ENCODE assay signal across 14 cellular contexts in genomic region chr10:22552888-22553378, GRCh38.
A peak's percentile ranks its signal among the peaks of the same experiment; 100 is the strongest.
DNase-seq lines count a peak whose midpoint lies in the region; ATAC-seq lines count a peak whose summit lies in the region.
"Had no signal": no experiment of that assay in that cellular context is flagged by ENCODE, and none has a peak within 500 bp of the region (broad histone marks: within the 10 kb centered on the region; RNA-seq: fewer than 3 reads in every experiment).

No MANE protein-coding gene starts in this region.

- H3K36me3 ChIP-seq in skeletal muscle satellite cell (ENCODE audit: insufficient read depth, low read length): no peaks in the 10 kb centered on the region

- peak; percentile 10 to 82 (median 43) for DNase-seq in NCI-H1417 (lab: John Stamatoyannopoulos, UW)
- no peak for DNase-seq in NCI-H1417 treated with DMSO at 0.1 percent for 48 hours (lab: John Stamatoyannopoulos, UW)
- peak; percentile 57 for DNase-seq in NCI-H69 (lab: John Stamatoyannopoulos, UW)
- peak; percentile 14 for DNase-seq in fibroblast of peridontal ligament (ENCODE audit: extremely low read depth)
- no peak for DNase-seq in NCI-H1436 (lab: John Stamatoyannopoulos, UW)
- no peak for DNase-seq in effector CD8-positive, alpha-beta T cell (lab: John Stamatoyannopoulos, UW)
- DNase-seq: activated CD4-positive, alpha-beta T cell treated with anti-CD3 and anti-CD28 coated beads for 4 hours; activated gamma-delta T cell treated with Interleukin-2 at 50 U/mL for 16 hours; left ventricle myocardium inferior; NK-92 treated with Interleukin-12 subunit alpha and Interleukin-12 subunit beta, amount 100 ng/mL, for 24 hours; SW 1271 had no signal

- peaks cover 43% of the 10 kb centered on the region for H3K4me1 ChIP-seq in skeletal muscle satellite cell (ENCODE audit: control insufficient read depth, insufficient read depth, low read length)

- no peak for ATAC-seq in GM19328 (IDR thresholded peaks at IDR 0.05; ENCODE audit: unreplicated experiment)

- no peak overlapping the region for H3K9ac ChIP-seq in skeletal muscle satellite cell (ENCODE audit: low read depth, low read length)

- H3K4me3 ChIP-seq in skeletal muscle satellite cell (ENCODE audit: low read length): peak overlapping the region; percentile 14
- H3K4me3 ChIP-seq: left ventricle myocardium inferior, thoracic aorta had no signal

- no peaks in the 10 kb centered on the region for H3K9me3 ChIP-seq in skeletal muscle satellite cell (replicated peaks; ENCODE audit: low read length)
- H3K9me3 ChIP-seq: left ventricle myocardium inferior, thoracic aorta had no signal

- H3K4me2 ChIP-seq in skeletal muscle satellite cell (ENCODE audit: low read length): peak overlapping the region; percentile 56

- no peaks in the 10 kb centered on the region for H3K27me3 ChIP-seq in skeletal muscle satellite cell (ENCODE audit: control insufficient read depth, insufficient read depth, low read length)

Comparison
In these comparisons a context has a peak if more than half of its experiments do, and no peak if none do; other contexts are left out.
1. DNase-seq: peak in NCI-H1417 (3 of 3), NCI-H69 (single experiment) and fibroblast of peridontal ligament (single experiment); none in NCI-H1417 treated with DMSO at 0.1 percent for 48 hours (single experiment), NCI-H1436 (single experiment) and effector CD8-positive, alpha-beta T cell (single experiment).